1 cellular context compared by ENCODE assay signal in the genomic region with DNA sequence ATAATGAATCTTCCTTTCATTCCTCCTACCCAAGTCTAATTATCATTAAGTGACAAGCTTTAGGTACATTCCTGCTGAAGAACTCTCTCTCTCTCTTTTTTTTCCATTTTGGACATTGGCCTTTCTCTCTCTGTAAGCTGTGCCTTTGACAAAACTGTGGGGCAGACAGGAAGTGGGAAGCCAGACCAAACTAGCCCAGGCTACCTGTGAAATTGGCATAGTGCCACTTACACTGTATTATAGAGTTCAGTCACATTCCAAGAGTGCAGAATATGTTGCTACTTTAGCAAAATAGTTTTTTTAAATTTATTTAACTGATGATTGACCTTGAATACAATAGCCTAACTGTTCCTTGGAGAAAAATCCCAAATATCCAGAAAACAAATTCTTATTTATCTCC.
TF ChIP-seq lines count a peak whose summit lies in the region.

No MANE protein-coding gene starts in this region.

TF ChIP-seq in Ishikawa, 13 proteins besides CTCF, POLR2A, EP300 and RAD21 (continued from another document):
- TF ChIP-seq, protein P1, sequence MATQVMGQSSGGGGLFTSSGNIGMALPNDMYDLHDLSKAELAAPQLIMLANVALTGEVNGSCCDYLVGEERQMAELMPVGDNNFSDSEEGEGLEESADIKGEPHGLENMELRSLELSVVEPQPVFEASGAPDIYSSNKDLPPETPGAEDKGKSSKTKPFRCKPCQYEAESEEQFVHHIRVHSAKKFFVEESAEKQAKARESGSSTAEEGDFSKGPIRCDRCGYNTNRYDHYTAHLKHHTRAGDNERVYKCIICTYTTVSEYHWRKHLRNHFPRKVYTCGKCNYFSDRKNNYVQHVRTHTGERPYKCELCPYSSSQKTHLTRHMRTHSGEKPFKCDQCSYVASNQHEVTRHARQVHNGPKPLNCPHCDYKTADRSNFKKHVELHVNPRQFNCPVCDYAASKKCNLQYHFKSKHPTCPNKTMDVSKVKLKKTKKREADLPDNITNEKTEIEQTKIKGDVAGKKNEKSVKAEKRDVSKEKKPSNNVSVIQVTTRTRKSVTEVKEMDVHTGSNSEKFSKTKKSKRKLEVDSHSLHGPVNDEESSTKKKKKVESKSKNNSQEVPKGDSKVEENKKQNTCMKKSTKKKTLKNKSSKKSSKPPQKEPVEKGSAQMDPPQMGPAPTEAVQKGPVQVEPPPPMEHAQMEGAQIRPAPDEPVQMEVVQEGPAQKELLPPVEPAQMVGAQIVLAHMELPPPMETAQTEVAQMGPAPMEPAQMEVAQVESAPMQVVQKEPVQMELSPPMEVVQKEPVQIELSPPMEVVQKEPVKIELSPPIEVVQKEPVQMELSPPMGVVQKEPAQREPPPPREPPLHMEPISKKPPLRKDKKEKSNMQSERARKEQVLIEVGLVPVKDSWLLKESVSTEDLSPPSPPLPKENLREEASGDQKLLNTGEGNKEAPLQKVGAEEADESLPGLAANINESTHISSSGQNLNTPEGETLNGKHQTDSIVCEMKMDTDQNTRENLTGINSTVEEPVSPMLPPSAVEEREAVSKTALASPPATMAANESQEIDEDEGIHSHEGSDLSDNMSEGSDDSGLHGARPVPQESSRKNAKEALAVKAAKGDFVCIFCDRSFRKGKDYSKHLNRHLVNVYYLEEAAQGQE (IDR thresholded peaks at IDR 0.05; ENCODE audit: low read depth), result no peak
- TF ChIP-seq NFIC (IDR thresholded peaks at IDR 0.05), result peak; percentile 76
- no peak for TF ChIP-seq FOXM1 (IDR thresholded peaks at IDR 0.05; ENCODE audit: borderline replicate concordance, low read depth)
- no peak for TF ChIP-seq EGR1 (IDR thresholded peaks at IDR 0.05)
- no peak for TF ChIP-seq CEBPB (IDR thresholded peaks at IDR 0.05)
- no peak for TF ChIP-seq TCF12 (IDR thresholded peaks at IDR 0.05; ENCODE audit: low read depth)
- TF ChIP-seq, protein P2, sequence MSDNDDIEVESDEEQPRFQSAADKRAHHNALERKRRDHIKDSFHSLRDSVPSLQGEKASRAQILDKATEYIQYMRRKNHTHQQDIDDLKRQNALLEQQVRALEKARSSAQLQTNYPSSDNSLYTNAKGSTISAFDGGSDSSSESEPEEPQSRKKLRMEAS (IDR thresholded peaks at IDR 0.05), result no peak
